In the genomic region with DNA sequence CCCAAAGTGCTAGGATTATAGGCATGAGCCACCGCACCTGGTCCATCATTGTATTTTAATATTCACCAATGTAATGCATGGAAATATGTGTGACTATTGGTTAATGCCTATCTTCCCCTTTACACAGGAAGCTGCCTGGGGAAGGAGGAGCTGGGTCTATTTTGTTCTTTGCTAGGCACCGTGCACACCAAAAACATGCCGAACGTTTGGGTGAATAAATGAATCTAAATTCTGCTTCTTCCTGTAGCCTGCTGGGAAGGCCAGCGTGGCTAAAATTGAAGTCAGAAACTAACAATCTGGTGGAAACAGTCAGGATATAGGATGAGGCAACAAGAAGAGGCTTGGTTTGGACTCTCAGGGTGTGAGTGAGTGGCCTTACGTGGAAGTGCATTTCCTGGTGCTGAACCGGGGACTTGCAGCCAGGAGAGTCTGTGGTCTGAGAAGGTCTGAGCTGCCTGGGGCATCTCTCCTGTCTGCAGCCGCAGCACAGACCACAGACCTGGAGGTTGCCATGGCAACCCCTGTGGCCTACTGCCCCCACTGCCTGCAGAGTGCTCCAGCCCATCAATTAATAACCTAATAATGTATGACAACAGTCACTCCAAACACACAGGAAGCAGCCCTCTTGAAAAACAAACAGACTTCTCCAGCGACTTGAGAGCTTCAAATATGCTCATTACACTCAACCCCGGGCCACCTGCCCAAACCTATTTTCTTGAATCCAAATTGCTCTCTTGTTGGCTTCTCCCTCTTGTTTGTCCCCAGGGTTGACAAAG, we compare ENCODE assay signal across 1 cellular context.
TF ChIP-seq lines count a peak whose summit lies in the region.

No MANE protein-coding gene starts in this region.

TF ChIP-seq in HepG2, 621 proteins besides CTCF, POLR2A, EP300 and RAD21:
- TF ChIP-seq, protein P1, sequence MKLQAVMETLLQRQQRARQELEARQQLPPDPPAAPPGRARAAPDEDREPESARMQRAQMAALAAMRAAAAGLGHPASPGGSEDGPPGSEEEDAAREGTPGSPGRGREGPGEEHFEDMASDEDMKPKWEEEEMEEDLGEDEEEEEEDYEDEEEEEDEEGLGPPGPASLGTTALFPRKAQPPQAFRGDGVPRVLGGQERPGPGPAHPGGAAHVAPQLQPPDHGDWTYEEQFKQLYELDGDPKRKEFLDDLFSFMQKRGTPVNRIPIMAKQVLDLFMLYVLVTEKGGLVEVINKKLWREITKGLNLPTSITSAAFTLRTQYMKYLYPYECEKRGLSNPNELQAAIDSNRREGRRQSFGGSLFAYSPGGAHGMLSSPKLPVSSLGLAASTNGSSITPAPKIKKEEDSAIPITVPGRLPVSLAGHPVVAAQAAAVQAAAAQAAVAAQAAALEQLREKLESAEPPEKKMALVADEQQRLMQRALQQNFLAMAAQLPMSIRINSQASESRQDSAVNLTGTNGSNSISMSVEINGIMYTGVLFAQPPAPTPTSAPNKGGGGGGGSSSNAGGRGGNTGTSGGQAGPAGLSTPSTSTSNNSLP (IDR thresholded peaks at IDR 0.05; ENCODE audit: low read depth, low read length), result 0 out of 2 replicates have a peak, but pooled peaks have one; percentile 25
- peak; percentile 75 for TF ChIP-seq RFX1 (IDR thresholded peaks at IDR 0.05)
- 0 out of 2 replicates have a peak, but pooled peaks have one; percentile 24 for TF ChIP-seq ZNF263 (CRISPR knock-in tag; IDR thresholded peaks at IDR 0.05)
- peak; percentile 73 for TF ChIP-seq RFX3 (CRISPR knock-in tag; IDR thresholded peaks at IDR 0.05)
- TF ChIP-seq ZNF274 (CRISPR knock-in tag; IDR thresholded peaks at IDR 0.05), result no peak
